ENCODE assay signal across 15 cellular contexts in the genomic region with DNA sequence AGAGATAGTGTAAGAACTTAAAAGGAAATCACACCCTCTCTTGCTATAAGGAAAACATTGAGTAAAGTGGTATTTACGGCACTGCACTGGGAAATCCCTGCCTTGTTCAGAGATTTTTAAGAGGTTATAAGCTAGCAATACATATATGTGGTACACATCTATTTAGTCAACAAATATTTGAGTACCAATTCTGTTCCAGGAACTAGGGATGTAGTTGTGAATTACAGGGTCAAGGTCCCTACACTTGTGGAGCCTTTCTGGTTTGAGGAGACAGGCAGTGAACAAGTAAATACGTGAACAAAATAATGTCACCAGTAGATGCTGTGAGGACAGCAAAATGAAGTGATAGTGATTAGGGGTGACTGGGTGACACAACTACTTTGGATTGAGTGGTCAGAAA. TPM values are rescaled to one million over a fixed set of nuclear protein-coding genes. Genes with fewer than 3 reads are reported as not detected.
DNase-seq lines count a peak whose midpoint lies in the region; ATAC-seq, FAIRE-seq and TF ChIP-seq lines count a peak whose summit lies in the region.
"Had no signal": no experiment of that assay in that cellular context is flagged by ENCODE, and none has a peak within 500 bp of the region (broad histone marks: within the 10 kb centered on the region; RNA-seq: fewer than 3 reads in every experiment).

No MANE protein-coding gene starts in this region.

- H3K36me3 Mint-ChIP-seq in activated T-helper 17 cell treated with anti-CD3 and anti-CD28 coated beads, Interleukin-2, amount 50 U/mL, for 72 hours (ENCODE audit: low read depth): peaks cover 37% of the 10 kb centered on the region

- TF ChIP-seq CTCF in mucosa of descending colon (IDR thresholded peaks at IDR 0.05): no peak

- no peak overlapping the region for H3K27ac ChIP-seq in ACC112 (ENCODE audit: low read depth, low read length)

- intact Hi-C loops in mucosa of descending colon (cut with DNase I, micrococcal nuclease): no loop called here

- peak overlapping the region; percentile 94 for H3K27ac Mint-ChIP-seq in activated T-helper 17 cell treated with anti-CD3 and anti-CD28 coated beads, Interleukin-2, amount 50 U/mL, for 72 hours

- no peak for DNase-seq in GM12891 (ENCODE audit: insufficient read length, low spot score)
- DNase-seq in mucosa of descending colon: no peak
- no peak for DNase-seq in NCI-H1092 treated with DMSO at 0.1 percent for 48 hours (lab: John Stamatoyannopoulos, UW)
- DNase-seq in glomerular visceral epithelial cell (ENCODE audit: extremely low spot score): no peak
- no peak for DNase-seq in HK-2 (ENCODE audit: unreplicated experiment)
- DNase-seq: GF-D8; NCI-H1105; NCI-H446; stimulated activated CD4-positive, alpha-beta T cell treated with anti-CD3 and anti-CD28 coated beads, Interleukin-1b, Interleukin-23, amount 100 ng/mL, for 48 hours; stimulated activated naive CD4-positive, alpha-beta T cell had no signal

- H3K4me3 Mint-ChIP-seq in activated T-helper 17 cell treated with anti-CD3 and anti-CD28 coated beads, Interleukin-2, amount 50 U/mL, for 72 hours: peak overlapping the region; percentile 75

- no peaks in the 10 kb centered on the region for H3K36me3 ChIP-seq in ACC112 (ENCODE audit: insufficient read depth, low read length)
- H3K36me3 ChIP-seq in mucosa of descending colon (ENCODE audit: low read depth): no peaks in the 10 kb centered on the region

- H3K9me3 ChIP-seq in mucosa of descending colon: no peaks in the 10 kb centered on the region

- H3K27me3 Mint-ChIP-seq in activated T-helper 17 cell treated with anti-CD3 and anti-CD28 coated beads, Interleukin-2, amount 50 U/mL, for 72 hours: no peaks in the 10 kb centered on the region

- peak overlapping the region; percentile 91 for H3K4me3 ChIP-seq in ACC112 (ENCODE audit: low read depth, low read length)
- H3K4me3 ChIP-seq in mucosa of descending colon: no peak overlapping the region

- no peaks in the 10 kb centered on the region for H3K9me3 Mint-ChIP-seq in activated T-helper 17 cell treated with anti-CD3 and anti-CD28 coated beads, Interleukin-2, amount 50 U/mL, for 72 hours

- H3K27me3 ChIP-seq in ACC112 (ENCODE audit: insufficient read depth, low read length): no peaks in the 10 kb centered on the region

- ATAC-seq in activated T-helper 17 cell treated with anti-CD3 and anti-CD28 coated beads, Interleukin-2, amount 50 U/mL, for 72 hours (replicated peaks): no peak
- peak; percentile 48 for ATAC-seq in mucosa of descending colon
- ATAC-seq in HG02623 (IDR thresholded peaks at IDR 0.05; ENCODE audit: unreplicated experiment): no peak
- ATAC-seq: Right ventricle myocardium inferior had no signal

- H3K4me1 Mint-ChIP-seq in activated T-helper 17 cell treated with anti-CD3 and anti-CD28 coated beads, Interleukin-2, amount 50 U/mL, for 72 hours: peaks cover 29% of the 10 kb centered on the region

- FAIRE-seq in GM12891 (lab: Jason Lieb, UNC): no peak
- FAIRE-seq: islet of Langerhans had no signal

- H3K79me2 ChIP-seq in ACC112 (ENCODE audit: control insufficient read depth, insufficient read depth, low read length, unreplicated experiment): peaks cover 61% of the 10 kb centered on the region

- 0 out of 2 replicates have a peak, but pooled peaks have one; percentile 21 for TF ChIP-seq POLR2A in GM12891 (IDR thresholded peaks at IDR 0.05; ENCODE audit: low read depth, low read length)

- peaks cover 15% of the 10 kb centered on the region for H3K4me1 ChIP-seq in ACC112 (ENCODE audit: control insufficient read depth, insufficient read depth, low read length, unreplicated experiment)
- peaks cover 29% of the 10 kb centered on the region for H3K4me1 ChIP-seq in mucosa of descending colon (ENCODE audit: low read depth)

- H2AFZ ChIP-seq in ACC112 (ENCODE audit: low read length, unreplicated experiment): no peak overlapping the region

TF ChIP-seq in GM12891, 5 proteins besides CTCF, POLR2A, EP300 and RAD21:
- TF ChIP-seq POU2F2 (IDR thresholded peaks at IDR 0.05; ENCODE audit: low read depth, low read length) (no peak), POLR2AphosphoS5 (IDR thresholded peaks at IDR 0.05; ENCODE audit: low read depth, low read length) (no peak), PAX5 (IDR thresholded peaks at IDR 0.05; ENCODE audit: insufficient read depth, low read length, severe bottlenecking) (no peak), TAF1 (IDR thresholded peaks at IDR 0.05; ENCODE audit: low read depth, low read length) (no peak), SPI1 (IDR thresholded peaks at IDR 0.05; ENCODE audit: low read depth, low read length) (no peak)

RNA-seq across cellular contexts. Expression of a gene that starts 1.8 kb away (rescaled TPM):
- polyA plus RNA-seq in GM12891 (2012; ENCODE audit: low read depth, missing spikeins): 19.1 TPM
- 10 to 100 TPM; 47.0 to 47.4 TPM for total RNA-seq in activated T-helper 17 cell treated with anti-CD3 and anti-CD28 coated beads, Interleukin-2, amount 50 U/mL, for 72 hours
- total RNA-seq in mucosa of descending colon: 10 to 100 TPM; 54.1 to 74.7 (median 65.8) TPM

RNA-seq across cellular contexts. Expression of a gene that starts 59.2 kb away (rescaled TPM):
- polyA plus RNA-seq in GM12891 (2012; ENCODE audit: low read depth, missing spikeins): 42.0 TPM
- under 1 TPM; 0.13 to 0.15 TPM for total RNA-seq in activated T-helper 17 cell treated with anti-CD3 and anti-CD28 coated beads, Interleukin-2, amount 50 U/mL, for 72 hours
- 10 to 100 TPM in 2 of 3 donors, 1 to 10 TPM in 1; 6.2 to 17.3 (median 13.4) TPM for total RNA-seq in mucosa of descending colon

Comparison
In these comparisons a context has a peak if more than half of its experiments do, and no peak if none do; other contexts are left out.
1. RNA of a gene that starts 59.2 kb away (total RNA-seq): 6.2 to 17.3 TPM in mucosa of descending colon; 0.13 to 0.15 TPM in activated T-helper 17 cell treated with anti-CD3 and anti-CD28 coated beads, Interleukin-2, amount 50 U/mL, for 72 hours; every median in the first group is over 4 times any median in the second.